ENCODE assay signal across 1 cellular context in genomic region chr2:109476908-109477441, GRCh38.
TF ChIP-seq lines count a peak whose summit lies in the region.

No MANE protein-coding gene starts in this region.

TF ChIP-seq in K562, 482 proteins besides CTCF, POLR2A, EP300 and RAD21 (continued from another document):
- no peak for TF ChIP-seq CREB3 (tag; conservative IDR thresholded peaks at IDR 0.05; ENCODE audit: low read depth)
- TF ChIP-seq ZNF785 (CRISPR knock-in tag; IDR thresholded peaks at IDR 0.05): no peak
- no peak for TF ChIP-seq LCOR (CRISPR knock-in tag; IDR thresholded peaks at IDR 0.05)
- no peak for TF ChIP-seq NR1H2 (CRISPR knock-in tag; IDR thresholded peaks at IDR 0.05)
- TF ChIP-seq NFIX (CRISPR knock-in tag; IDR thresholded peaks at IDR 0.05; ENCODE audit: low read depth): no peak
